Comparison of ENCODE assay signal across 8 cellular contexts in the genomic region with DNA sequence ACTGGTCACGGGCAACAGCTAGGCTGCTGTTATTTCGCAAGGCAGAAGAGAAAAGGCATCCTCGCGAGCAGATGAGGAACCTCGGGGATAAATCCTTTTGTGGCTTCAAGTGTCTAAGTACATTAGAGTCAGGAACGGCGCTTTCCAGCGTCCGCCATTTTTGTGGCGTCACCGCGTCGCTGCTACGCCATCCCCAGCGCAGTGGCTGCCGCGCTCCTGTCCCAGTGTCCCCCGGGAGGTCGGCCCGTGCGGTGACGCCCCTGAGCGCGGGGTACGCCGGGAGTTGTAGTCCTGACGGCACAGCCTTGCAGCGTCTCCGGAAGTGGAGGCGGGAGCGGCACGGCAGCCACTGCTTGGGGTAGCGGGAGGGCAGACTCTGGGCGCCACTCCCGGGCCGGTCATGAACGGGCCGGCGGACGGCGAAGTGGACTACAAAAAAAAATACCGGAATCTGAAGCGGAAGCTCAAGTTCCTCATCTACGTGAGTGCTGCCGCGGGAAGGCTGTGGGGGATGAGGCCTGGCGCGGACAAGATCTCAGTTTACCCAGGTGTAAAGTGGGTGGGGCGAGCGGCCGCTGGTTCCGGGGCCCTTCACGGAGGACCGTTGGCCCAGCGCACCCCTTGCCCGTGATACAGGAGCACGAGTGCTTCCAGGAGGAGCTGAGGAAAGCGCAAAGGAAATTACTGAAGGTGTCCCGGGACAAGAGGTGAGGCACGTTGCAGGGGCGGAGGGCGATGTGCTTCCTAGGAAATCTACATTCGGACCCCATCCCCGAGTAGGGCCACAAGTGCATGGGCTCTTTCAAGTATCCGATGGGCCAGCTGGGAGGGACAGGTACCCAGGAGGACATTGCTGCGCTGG. TPM values are rescaled to one million over a fixed set of nuclear protein-coding genes. Genes with fewer than 3 reads are reported as not detected.
DNase-seq lines count a peak whose midpoint lies in the region; ATAC-seq, FAIRE-seq and TF ChIP-seq lines count a peak whose summit lies in the region.

A gene with protein sequence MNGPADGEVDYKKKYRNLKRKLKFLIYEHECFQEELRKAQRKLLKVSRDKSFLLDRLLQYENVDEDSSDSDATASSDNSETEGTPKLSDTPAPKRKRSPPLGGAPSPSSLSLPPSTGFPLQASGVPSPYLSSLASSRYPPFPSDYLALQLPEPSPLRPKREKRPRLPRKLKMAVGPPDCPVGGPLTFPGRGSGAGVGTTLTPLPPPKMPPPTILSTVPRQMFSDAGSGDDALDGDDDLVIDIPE (plus strand): TSS at position 331 of the 862 bp plus-strand sequence. CDS start 70 bp downstream, at position 401.

- TF ChIP-seq CTCF in BJ (IDR thresholded peaks at IDR 0.05; ENCODE audit: insufficient read depth, low read depth, low read length): 0 out of 2 replicates have a peak, but pooled peaks have one; percentile 2
- no peak for TF ChIP-seq CTCF in coronary artery (IDR thresholded peaks at IDR 0.05)

- peak within 1 kb of the TSS; percentile 93 to 95 for H3K27ac ChIP-seq in coronary artery

- CTCF ChIA-PET in BJ (lab: Yijun Ruan, JAX): interaction anchor here (0.6 to 1.4 kb wide), 4 partner anchors 9 to 295 kb away, joined by 3 to 8 read pairs (median 3); a partner anchor contains a TSS

- peak; percentile 72 for ATAC-seq in HG03457 (IDR thresholded peaks at IDR 0.05; ENCODE audit: unreplicated experiment)
- peak; percentile 95 for ATAC-seq in left colon

- no peaks in the 10 kb centered on the region for H3K27me3 ChIP-seq in BJ (ENCODE audit: control insufficient read depth, insufficient read depth, low read length)

- FAIRE-seq in GM19239 (lab: Jason Lieb, UNC): peak; percentile 95

- no peaks in the 10 kb centered on the region for H3K27me3 Mint-ChIP-seq in activated CD4-positive, alpha-beta T cell treated with anti-CD3 and anti-CD28 coated beads, Interleukin-2, amount 10 ng/mL, durations not matched to agents 24 days and 14 days

- H3K27ac Mint-ChIP-seq in activated CD4-positive, alpha-beta T cell treated with anti-CD3 and anti-CD28 coated beads, Interleukin-2, amount 10 ng/mL, durations not matched to agents 24 days and 14 days: peak within 1 kb of the TSS; percentile 98

- intact Hi-C loops in activated CD4-positive, alpha-beta T cell treated with anti-CD3 and anti-CD28 coated beads, Interleukin-2, amount 10 ng/mL, durations not matched to agents 24 days and 14 days (cut with micrococcal nuclease): loop anchor here (1.0 to 10.0 kb wide), 12 partner anchors 23 to 1174 kb away; a partner anchor contains a TSS
- intact Hi-C loops in left colon (cut with DNase I, micrococcal nuclease): no loop called here

- POLR2A ChIA-PET in BJ (lab: Charles Lee): no interaction called here

- H3K36me3 ChIP-seq in BJ (ENCODE audit: control insufficient read depth, insufficient read depth, low read length): peaks cover 21% of the 10 kb centered on the region

- peak within 1 kb of the TSS; percentile 90 for H3K4me3 ChIP-seq in BJ (ENCODE audit: low read depth, low read length)
- H3K4me3 ChIP-seq in coronary artery: peak within 1 kb of the TSS; percentile 96

- DNase-seq in BJ (ENCODE audit: low read depth) (peak; percentile 76), GM19239 (ENCODE audit: insufficient read length, low spot score) (peak; percentile 99), NCI-H526 treated with DMSO at 0.1 percent for 48 hours (lab: John Stamatoyannopoulos, UW) (peak; percentile 90), coronary artery (ENCODE audit: low spot score) (peak; percentile 98), left colon (peak; percentile 98 to 99)
- peak; percentile 100 for DNase-seq in activated CD4-positive, alpha-beta T cell treated with anti-CD3 and anti-CD28 coated beads, Interleukin-2, amount 10 ng/mL, durations not matched to agents 24 days and 14 days
- peak; percentile 99 to 100 for DNase-seq in stimulated activated CD4-positive, alpha-beta T cell treated with anti-CD3 and anti-CD28 coated beads, Interleukin-2, amount 100 ng/mL, for 24 hours

- peaks cover 50% of the 10 kb centered on the region for H3K36me3 Mint-ChIP-seq in activated CD4-positive, alpha-beta T cell treated with anti-CD3 and anti-CD28 coated beads, Interleukin-2, amount 10 ng/mL, durations not matched to agents 24 days and 14 days (ENCODE audit: low read depth)

- peak within 1 kb of the TSS; percentile 95 for H3K4me3 Mint-ChIP-seq in activated CD4-positive, alpha-beta T cell treated with anti-CD3 and anti-CD28 coated beads, Interleukin-2, amount 10 ng/mL, durations not matched to agents 24 days and 14 days

- H3K9me3 Mint-ChIP-seq in activated CD4-positive, alpha-beta T cell treated with anti-CD3 and anti-CD28 coated beads, Interleukin-2, amount 10 ng/mL, durations not matched to agents 24 days and 14 days: no peaks in the 10 kb centered on the region

- peaks cover 26% of the 10 kb centered on the region for H3K4me1 Mint-ChIP-seq in activated CD4-positive, alpha-beta T cell treated with anti-CD3 and anti-CD28 coated beads, Interleukin-2, amount 10 ng/mL, durations not matched to agents 24 days and 14 days

RNA-seq across cellular contexts. Expression of the gene that starts here (rescaled TPM):
- polyA plus RNA-seq in BJ (2011; rRNA removed): 34.5 and 35.6 TPM in 2 replicates
- 7.3 and 8.0 TPM in 2 replicates for polyA minus RNA-seq in BJ (2011; rRNA and poly(A)+ RNA removed)
- 129 and 133 TPM in 2 replicates for total RNA-seq in activated CD4-positive, alpha-beta T cell treated with anti-CD3 and anti-CD28 coated beads, Interleukin-2, amount 10 ng/mL, durations not matched to agents 24 days and 14 days
- total RNA-seq in left colon: 10 to 100 TPM; 61.4 to 73.7 TPM

Comparison
In these comparisons a context has a peak if more than half of its experiments do, and no peak if none do; other contexts are left out.
1. Peak in every context shown above with its lines: DNase-seq, ATAC-seq, H3K4me3 ChIP-seq and H3K27ac ChIP-seq.